21 cellular contexts compared by ENCODE assay signal in the genomic region with DNA sequence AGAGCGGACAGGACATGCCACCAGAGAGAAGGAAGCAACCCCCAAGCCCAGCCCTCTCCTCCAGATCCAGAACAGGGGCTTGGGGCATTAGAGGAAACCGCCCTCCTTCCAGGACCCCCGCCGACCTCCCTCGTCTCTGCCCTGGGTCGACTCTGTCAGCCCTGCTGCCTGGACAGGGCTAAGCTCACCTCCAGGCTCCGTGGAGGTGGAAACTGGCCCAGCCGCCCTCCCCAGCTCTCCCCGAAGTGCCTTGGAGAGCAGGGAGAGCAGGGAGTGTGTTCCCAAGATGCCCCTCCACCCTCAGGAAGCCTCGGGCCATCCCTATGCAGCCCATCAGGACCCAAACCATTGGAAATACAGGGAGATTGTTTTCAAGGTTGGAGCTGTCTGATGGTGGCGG. TPM values are rescaled to one million over a fixed set of nuclear protein-coding genes. Genes with fewer than 3 reads are reported as not detected.
DNase-seq lines count a peak whose midpoint lies in the region; ATAC-seq and TF ChIP-seq lines count a peak whose summit lies in the region.
"Had no signal": no experiment of that assay in that cellular context is flagged by ENCODE, and none has a peak within 500 bp of the region (broad histone marks: within the 10 kb centered on the region; RNA-seq: fewer than 3 reads in every experiment).

No MANE protein-coding gene starts in this region.

- no peak overlapping the region for H3K4me3 ChIP-seq in BLaER1
- no peak overlapping the region for H3K4me3 ChIP-seq in thoracic aorta
- H3K4me3 ChIP-seq: GM12878, SJCRH30 had no signal

- no peak overlapping the region for H3K9ac ChIP-seq in BLaER1

- peaks cover 5 to 17% (median 6%) of the 10 kb centered on the region in 3 donors for H3K27me3 Mint-ChIP-seq in CD14-positive monocyte (ENCODE audit: low read depth in 3 of 3)
- peaks cover 34% of the 10 kb centered on the region for H3K27me3 Mint-ChIP-seq in nephron (ENCODE audit: low read depth)

- H3K36me3 Mint-ChIP-seq in CD14-positive monocyte (no peaks in the 10 kb centered on the region), nephron (ENCODE audit: low read depth) (no peaks in the 10 kb centered on the region)
- H3K36me3 Mint-ChIP-seq: CD8-positive, alpha-beta T cell had no signal

- no peaks in the 10 kb centered on the region for H4K20me1 ChIP-seq in BLaER1

- H3K36me3 ChIP-seq in BLaER1 (no peaks in the 10 kb centered on the region), thoracic aorta (peaks cover 7% of the 10 kb centered on the region)
- H3K36me3 ChIP-seq: SJCRH30 had no signal

- DNase-seq in CD14-positive monocyte (ENCODE audit: low spot score) = peak; percentile 38
- DNase-seq in thoracic aorta (ENCODE audit: low spot score) = no peak
- DNase-seq in iPS-NIHi7 (ENCODE audit: extremely low spot score) = no peak
- DNase-seq in cerebellar cortex (ENCODE audit: low spot score) = no peak
- no peak for DNase-seq in AG08396 (ENCODE audit: low spot score)
- DNase-seq: CD8-positive, alpha-beta T cell; DND-41; IMR-90; MV-4-11; NCI-H1105 treated with DMSO at 0.1 percent for 48 hours; NCI-H2029 treated with DMSO at 0.1 percent for 48 hours; NCI-H2171; NCI-H345; NCI-H524; NCI-H774; NK-92 treated with Interleukin-12 subunit alpha and Interleukin-12 subunit beta, amount 100 ng/mL, for 24 hours; SJCRH30 had no signal

- TF ChIP-seq CTCF in CD14-positive monocyte (IDR thresholded peaks at IDR 0.05) (no peak), nephron (IDR thresholded peaks at IDR 0.05; ENCODE audit: unreplicated experiment in 3 of 3) (no peak), thoracic aorta (IDR thresholded peaks at IDR 0.05) (no peak)

- H3K27ac Mint-ChIP-seq in CD14-positive monocyte (peak overlapping the region in 1 of 7 donors; percentile 67), nephron (peak overlapping the region; percentile 83 to 99 (median 95))
- H3K27ac Mint-ChIP-seq: CD8-positive, alpha-beta T cell had no signal

- H3K4me1 ChIP-seq in BLaER1 (peaks cover 68% of the 10 kb centered on the region), thoracic aorta (ENCODE audit: control insufficient read depth in 1 of 2, low read depth in 2 of 2) (peaks cover 26 to 87% of the 10 kb centered on the region in 2 donors)
- H3K4me1 ChIP-seq: SJCRH30 had no signal

- no peaks in the 10 kb centered on the region for H3K9me3 ChIP-seq in BLaER1
- H3K9me3 ChIP-seq in thoracic aorta = no peaks in the 10 kb centered on the region
- H3K9me3 ChIP-seq: SJCRH30 had no signal

- H3K27ac ChIP-seq in BLaER1 (peak overlapping the region; percentile 27; the same call in 1 of the 2 replicates), thoracic aorta (peak overlapping the region; percentile 68 to 88)
- H3K27ac ChIP-seq: RWPE1, SJCRH30 had no signal

- H3K4me1 Mint-ChIP-seq in CD14-positive monocyte = no peaks in the 10 kb centered on the region
- H3K4me1 Mint-ChIP-seq in nephron = peaks cover 74% of the 10 kb centered on the region

- H3K27me3 ChIP-seq in BLaER1 (no peaks in the 10 kb centered on the region; the same call in 1 of the 2 replicates), thoracic aorta (replicated peaks; ENCODE audit: insufficient read depth) (no peaks in the 10 kb centered on the region)

- H3K4me3 Mint-ChIP-seq in CD14-positive monocyte (no peak overlapping the region), nephron (no peak overlapping the region)
- H3K4me3 Mint-ChIP-seq: CD8-positive, alpha-beta T cell had no signal

- H3K9me3 Mint-ChIP-seq in CD14-positive monocyte (no peaks in the 10 kb centered on the region), nephron (no peaks in the 10 kb centered on the region)
- H3K9me3 Mint-ChIP-seq: CD8-positive, alpha-beta T cell had no signal

- intact Hi-C loops in CD14-positive monocyte (cut with micrococcal nuclease) = no loop called here

- ATAC-seq in thoracic aorta (ENCODE audit: insufficient number of reproducible peaks, low FRiP score, low read depth) = no peak
- ATAC-seq: CD8-positive, alpha-beta T cell; GM12878 had no signal

- peak overlapping the region; percentile 78 for H3K4me2 ChIP-seq in BLaER1

RNA-seq across cellular contexts. Expression of a gene that starts 26.8 kb away (rescaled TPM):
- polyA plus RNA-seq in CD14-positive monocyte = not detected
- total RNA-seq in thoracic aorta = 100 to 1,000 TPM; 122 to 161 TPM
- total RNA-seq: CD8-positive, alpha-beta T cell had no signal
